In genomic region chr7:20330176-20330796, GRCh38 we compare ENCODE assay signal across 8 cellular contexts. TPM values are rescaled to one million over a fixed set of nuclear protein-coding genes. Genes with fewer than 3 reads are reported as not detected.
DNase-seq lines count a peak whose midpoint lies in the region; ATAC-seq and TF ChIP-seq lines count a peak whose summit lies in the region.

No MANE protein-coding gene starts in this region.

- no peaks in the 10 kb centered on the region for H3K36me3 Mint-ChIP-seq in activated naive CD4-positive, alpha-beta T cell treated with anti-CD3 and anti-CD28 coated beads, Interleukin-2, amount 10 ng/mL, durations not matched to agents 7 days and 5 days
- no peaks in the 10 kb centered on the region for H3K36me3 Mint-ChIP-seq in glutamatergic neuron (ENCODE audit: unreplicated experiment)
- peaks cover under 1% of the 10 kb centered on the region for H3K36me3 Mint-ChIP-seq in type B pancreatic cell

- H3K9me3 Mint-ChIP-seq in activated naive CD4-positive, alpha-beta T cell treated with anti-CD3 and anti-CD28 coated beads, Interleukin-2, amount 10 ng/mL, durations not matched to agents 7 days and 5 days, result no peaks in the 10 kb centered on the region
- peaks cover 23% of the 10 kb centered on the region for H3K9me3 Mint-ChIP-seq in glutamatergic neuron (ENCODE audit: unreplicated experiment)
- no peaks in the 10 kb centered on the region for H3K9me3 Mint-ChIP-seq in type B pancreatic cell

- CTCF ChIA-PET in activated naive CD4-positive, alpha-beta T cell treated with anti-CD3 and anti-CD28 coated beads, Interleukin-2, amount 10 ng/mL, durations not matched to agents 7 days and 5 days (lab: Charles Lee), result no interaction called here

- peaks cover 20% of the 10 kb centered on the region for H3K4me1 Mint-ChIP-seq in activated naive CD4-positive, alpha-beta T cell treated with anti-CD3 and anti-CD28 coated beads, Interleukin-2, amount 10 ng/mL, durations not matched to agents 7 days and 5 days
- H3K4me1 Mint-ChIP-seq in glutamatergic neuron (ENCODE audit: low read depth, unreplicated experiment) (peaks cover 12% of the 10 kb centered on the region), type B pancreatic cell (ENCODE audit: unreplicated experiment) (peaks cover 24% of the 10 kb centered on the region)

- DNase-seq in COLO668 (lab: John Stamatoyannopoulos, UW; ENCODE audit: unreplicated experiment) (peak; percentile 89), NCI-H82 treated with DMSO at 0.1 percent for 48 hours (lab: John Stamatoyannopoulos, UW; ENCODE audit: unreplicated experiment) (peak; percentile 7), glutamatergic neuron (peak; percentile 87), nucleus accumbens (lab: John Stamatoyannopoulos, UW) (peak in 55 of 56 donors; percentile 48 to 96 (median 87)), type B pancreatic cell (ENCODE audit: extremely low spot score, unreplicated experiment) (peak; percentile 87)
- peak; percentile 39 for DNase-seq in activated naive CD4-positive, alpha-beta T cell treated with anti-CD3 and anti-CD28 coated beads, Interleukin-2, amount 10 ng/mL, durations not matched to agents 7 days and 5 days

- ATAC-seq in GM19324 (IDR thresholded peaks at IDR 0.05; ENCODE audit: low FRiP score, unreplicated experiment) (peak; percentile 57), HG03378 (IDR thresholded peaks at IDR 0.05; ENCODE audit: unreplicated experiment) (peak; percentile 56)

- peak overlapping the region; percentile 55 for H3K4me3 Mint-ChIP-seq in activated naive CD4-positive, alpha-beta T cell treated with anti-CD3 and anti-CD28 coated beads, Interleukin-2, amount 10 ng/mL, durations not matched to agents 7 days and 5 days
- peak overlapping the region; percentile 96 for H3K4me3 Mint-ChIP-seq in glutamatergic neuron (ENCODE audit: unreplicated experiment)
- H3K4me3 Mint-ChIP-seq in type B pancreatic cell, result peak overlapping the region; percentile 97

- H3K27ac Mint-ChIP-seq in activated naive CD4-positive, alpha-beta T cell treated with anti-CD3 and anti-CD28 coated beads, Interleukin-2, amount 10 ng/mL, durations not matched to agents 7 days and 5 days, result no peak overlapping the region
- H3K27ac Mint-ChIP-seq in glutamatergic neuron (ENCODE audit: unreplicated experiment) (peak overlapping the region; percentile 100), type B pancreatic cell (peak overlapping the region; percentile 99)

- H3K27me3 Mint-ChIP-seq in activated naive CD4-positive, alpha-beta T cell treated with anti-CD3 and anti-CD28 coated beads, Interleukin-2, amount 10 ng/mL, durations not matched to agents 7 days and 5 days, result peaks cover 39% of the 10 kb centered on the region
- peaks cover 17% of the 10 kb centered on the region for H3K27me3 Mint-ChIP-seq in glutamatergic neuron (ENCODE audit: unreplicated experiment)
- H3K27me3 Mint-ChIP-seq in type B pancreatic cell, result peaks cover 6% of the 10 kb centered on the region

- TF ChIP-seq CTCF in glutamatergic neuron (IDR thresholded peaks at IDR 0.05; ENCODE audit: partially characterized antibody, unreplicated experiment), result no peak
- peak; percentile 36 for TF ChIP-seq CTCF in type B pancreatic cell (conservative IDR thresholded peaks at IDR 0.05)

RNA-seq across cellular contexts. Expression of gene ITGB8, which starts 0.4 kb away (rescaled TPM):
- total RNA-seq in glutamatergic neuron (ENCODE audit: unreplicated experiment), result 19.0 TPM
- 15.6 and 23.3 TPM in 2 replicates for total RNA-seq in type B pancreatic cell (ENCODE audit: low replicate concordance)

Comparison
In these comparisons a context has a peak if more than half of its experiments do, and no peak if none do; other contexts are left out.
1. Peak in every context shown above with its lines: DNase-seq and ATAC-seq.
2. DNase-seq: peak in every context shown above with its lines; median percentile 89 in COLO668; 87 in glutamatergic neuron; 87 in nucleus accumbens; 87 in type B pancreatic cell; 39 in activated naive CD4-positive, alpha-beta T cell treated with anti-CD3 and anti-CD28 coated beads, Interleukin-2, amount 10 ng/mL, durations not matched to agents 7 days and 5 days; 7 in NCI-H82 treated with DMSO at 0.1 percent for 48 hours.